25 cellular contexts compared by ENCODE assay signal in genomic region chr13:27133889-27134288, GRCh38. TPM values are rescaled to one million over a fixed set of nuclear protein-coding genes. Genes with fewer than 3 reads are reported as not detected.
DNase-seq lines count a peak whose midpoint lies in the region; ATAC-seq, FAIRE-seq and TF ChIP-seq lines count a peak whose summit lies in the region.
"Had no signal": no experiment of that assay in that cellular context is flagged by ENCODE, and none has a peak within 500 bp of the region (broad histone marks: within the 10 kb centered on the region; RNA-seq: fewer than 3 reads in every experiment).

No MANE protein-coding gene starts in this region.

- H4K20me1 ChIP-seq in HepG2 (ENCODE audit: insufficient read depth, low read length) = peaks cover 15% of the 10 kb centered on the region; the same call in 1 of the 2 replicates

- no peaks in the 10 kb centered on the region for H3K9me3 ChIP-seq in HepG2 (ENCODE audit: low read length)

- peaks cover 75% of the 10 kb centered on the region for H3K79me2 ChIP-seq in HepG2 (ENCODE audit: insufficient read depth, low read length)

- 94% methylated on average over 2 of the region's 2 CpGs for WGBS in HepG2 (ENCODE audit: low lambda C conversion rate)

- H3K9ac ChIP-seq in HepG2 (ENCODE audit: insufficient read depth, low read depth, low read length) = no peak overlapping the region

- H3K27me3 Mint-ChIP-seq in activated CD8-positive, alpha-beta memory T cell treated with anti-CD3 and anti-CD28 coated beads, Interleukin-2, amount 10 ng/mL, durations not matched to agents 7 days and 5 days = no peaks in the 10 kb centered on the region
- H3K27me3 Mint-ChIP-seq in activated T-helper 17 cell treated with anti-CD3 and anti-CD28 coated beads, Interleukin-2, amount 50 U/mL, for 72 hours = no peaks in the 10 kb centered on the region
- H3K27me3 Mint-ChIP-seq: IgD-negative memory B cell had no signal

- peak overlapping the region; percentile 46 for H3K27ac Mint-ChIP-seq in activated CD8-positive, alpha-beta memory T cell treated with anti-CD3 and anti-CD28 coated beads, Interleukin-2, amount 10 ng/mL, durations not matched to agents 7 days and 5 days
- H3K27ac Mint-ChIP-seq in activated T-helper 17 cell treated with anti-CD3 and anti-CD28 coated beads, Interleukin-2, amount 50 U/mL, for 72 hours = peak overlapping the region; percentile 88
- H3K27ac Mint-ChIP-seq: CD8-positive, alpha-beta T cell; IgD-negative memory B cell had no signal

- no TSS peak for BruUV-seq in HepG2 (replicated peaks; lab: Mats Ljungman, UMichigan)

- H3K36me3 ChIP-seq in HepG2 (replicated peaks in 1 of 2; ENCODE audit: control insufficient read depth in 1 of 2, insufficient read depth in 2 of 2, low read length in 2 of 2) = no peaks in the 10 kb centered on the region; a peak in 1 of 5 replicates

- peaks cover 40% of the 10 kb centered on the region for H3K4me1 ChIP-seq in HepG2 (ENCODE audit: insufficient read depth, low read length)

- H3K27me3 ChIP-seq in HepG2 (ENCODE audit: control insufficient read depth in 1 of 2, insufficient read depth in 2 of 2, low read length in 2 of 2) = no peaks in the 10 kb centered on the region

- no peak overlapping the region for H3K4me3 Mint-ChIP-seq in activated CD8-positive, alpha-beta memory T cell treated with anti-CD3 and anti-CD28 coated beads, Interleukin-2, amount 10 ng/mL, durations not matched to agents 7 days and 5 days
- peak overlapping the region; percentile 52 for H3K4me3 Mint-ChIP-seq in activated T-helper 17 cell treated with anti-CD3 and anti-CD28 coated beads, Interleukin-2, amount 50 U/mL, for 72 hours
- H3K4me3 Mint-ChIP-seq: CD8-positive, alpha-beta T cell had no signal

- TF ChIP-seq EP300 in HepG2 (IDR thresholded peaks at IDR 0.05; ENCODE audit: low read depth in 2 of 2, low read length in 2 of 2) = no peak
- TF ChIP-seq EP300 in HepG2 (CRISPR knock-in tag; IDR thresholded peaks at IDR 0.05; ENCODE audit: borderline replicate concordance) = no peak

- no peaks in the 10 kb centered on the region for H3K9me3 Mint-ChIP-seq in activated CD8-positive, alpha-beta memory T cell treated with anti-CD3 and anti-CD28 coated beads, Interleukin-2, amount 10 ng/mL, durations not matched to agents 7 days and 5 days (ENCODE audit: low read depth)
- no peaks in the 10 kb centered on the region for H3K9me3 Mint-ChIP-seq in activated T-helper 17 cell treated with anti-CD3 and anti-CD28 coated beads, Interleukin-2, amount 50 U/mL, for 72 hours

- no peak for ATAC-seq in activated CD8-positive, alpha-beta memory T cell treated with anti-CD3 and anti-CD28 coated beads, Interleukin-2, amount 10 ng/mL, durations not matched to agents 7 days and 5 days
- ATAC-seq in activated T-helper 17 cell treated with anti-CD3 and anti-CD28 coated beads, Interleukin-2, amount 50 U/mL, for 72 hours (replicated peaks) = no peak
- ATAC-seq in HepG2 = no peak
- no peak for ATAC-seq in GM21390 (IDR thresholded peaks at IDR 0.05; ENCODE audit: unreplicated experiment)
- no peak for ATAC-seq in GM19467 (IDR thresholded peaks at IDR 0.05; ENCODE audit: unreplicated experiment)
- ATAC-seq: CD8-positive, alpha-beta T cell; PC-3 had no signal

- DNase-seq in activated CD8-positive, alpha-beta memory T cell treated with anti-CD3 and anti-CD28 coated beads, Interleukin-2, amount 10 ng/mL, durations not matched to agents 7 days and 5 days = no peak
- no peak for DNase-seq in activated CD8-positive, alpha-beta memory T cell treated with anti-CD3 and anti-CD28 coated beads, Interleukin-2, amount 50 U/mL, for 4 hours
- DNase-seq in EH (ENCODE audit: low read depth) = peak; percentile 17
- no peak for DNase-seq in HepG2 (ENCODE audit: low spot score)
- DNase-seq in GM12891 (ENCODE audit: insufficient read length, low spot score) = no peak
- DNase-seq: AML-193; C1 segment of cervical spinal cord; CD8-positive, alpha-beta T cell; DND-41; Karpas-422; MV-4-11; NCI-H1105 treated with DMSO at 0.1 percent for 48 hours; NCI-H2081; NCI-H2171; NCI-H526; PC-3; RPMI8226; SHP77 had no signal

- POLR2A ChIA-PET in HepG2 (lab: Yijun Ruan, JAX) = no interaction called here

- no peak overlapping the region for H3K4me2 ChIP-seq in HepG2 (ENCODE audit: low read depth, low read length)

- no peak for TF ChIP-seq RAD21 in HepG2 (CRISPR knock-in tag; IDR thresholded peaks at IDR 0.05)

- TF ChIP-seq POLR2A in HepG2 (IDR thresholded peaks at IDR 0.05; ENCODE audit: insufficient read depth in 1 of 2, low read depth in 2 of 2, low read length in 2 of 2) (no peak), GM12891 (IDR thresholded peaks at IDR 0.05; ENCODE audit: low read depth, low read length) (no peak)

- H2AFZ ChIP-seq in HepG2 (ENCODE audit: low read length) = no peak overlapping the region

- H3K27ac ChIP-seq in HepG2 (ENCODE audit: extremely low read length, insufficient read depth, low read length) = no peak overlapping the region

- CTCF ChIA-PET in activated CD8-positive, alpha-beta memory T cell treated with anti-CD3 and anti-CD28 coated beads, Interleukin-2, amount 10 ng/mL, durations not matched to agents 7 days and 5 days (lab: Charles Lee) = interaction anchor here (0.7 to 3.5 kb wide), 3 partner anchors 10 to 15 kb away, joined by 4 to 9 read pairs (median 4); no protein-coding TSS in a partner anchor
- CTCF ChIA-PET in HepG2 (lab: Yijun Ruan, JAX; ENCODE audit: low intra/inter-chr PET ratio, low total read pairs) = no interaction called here

- FAIRE-seq in HepG2 (lab: Jason Lieb, UNC) (no peak), GM12891 (lab: Jason Lieb, UNC) (no peak)
- FAIRE-seq: G401.6, GM18507, H1 had no signal

- TF ChIP-seq CTCF in HepG2 (CRISPR knock-in tag; IDR thresholded peaks at IDR 0.05) = no peak

- in situ Hi-C loops in HepG2 (cut with HindIII; ENCODE audit: extremely low pct_ligation_motif_present, low pct_unique_long_range_greater_than_20kb) = no loop called here

- H3K4me3 ChIP-seq in HepG2 (replicated peaks in 1 of 3; ENCODE audit: insufficient read depth in 1 of 3, low read depth in 2 of 3, low read length in 3 of 3) = no peak overlapping the region

- peaks cover 23% of the 10 kb centered on the region for H3K36me3 Mint-ChIP-seq in activated CD8-positive, alpha-beta memory T cell treated with anti-CD3 and anti-CD28 coated beads, Interleukin-2, amount 10 ng/mL, durations not matched to agents 7 days and 5 days
- peaks cover 45% of the 10 kb centered on the region for H3K36me3 Mint-ChIP-seq in activated T-helper 17 cell treated with anti-CD3 and anti-CD28 coated beads, Interleukin-2, amount 50 U/mL, for 72 hours (ENCODE audit: low read depth)

- H3K4me1 Mint-ChIP-seq in activated CD8-positive, alpha-beta memory T cell treated with anti-CD3 and anti-CD28 coated beads, Interleukin-2, amount 10 ng/mL, durations not matched to agents 7 days and 5 days = peaks cover 72% of the 10 kb centered on the region
- H3K4me1 Mint-ChIP-seq in activated T-helper 17 cell treated with anti-CD3 and anti-CD28 coated beads, Interleukin-2, amount 50 U/mL, for 72 hours = peaks cover 43% of the 10 kb centered on the region

- intact Hi-C loops in HepG2 (cut with micrococcal nuclease; ENCODE audit: unreplicated experiment) = loop anchor here (5.0 kb wide), 1 partner anchor 33 kb away; no protein-coding TSS in a partner anchor

TF ChIP-seq in HepG2, 621 proteins besides CTCF, POLR2A, EP300 and RAD21:
- TF ChIP-seq ZNF335 (CRISPR knock-in tag; IDR thresholded peaks at IDR 0.05) (no peak), REXO4 (CRISPR knock-in tag; IDR thresholded peaks at IDR 0.05; ENCODE audit: borderline replicate concordance) (no peak), MAFK (conservative IDR thresholded peaks at IDR 0.05 in 1 of 2, IDR thresholded peaks at IDR 0.05 in 1 of 2; ENCODE audit: low read length in 2 of 2) (no peak), ZNF121 (CRISPR knock-in tag; IDR thresholded peaks at IDR 0.05) (peak; percentile 43; the same call in 1 of the 2 replicates), MYNN (CRISPR knock-in tag; IDR thresholded peaks at IDR 0.05; ENCODE audit: low read depth) (no peak)

TF ChIP-seq in GM12891, 5 proteins besides CTCF, POLR2A, EP300 and RAD21:
- TF ChIP-seq POLR2AphosphoS5 (IDR thresholded peaks at IDR 0.05; ENCODE audit: low read depth, low read length) (no peak), SPI1 (IDR thresholded peaks at IDR 0.05; ENCODE audit: low read depth, low read length) (no peak), PAX5 (IDR thresholded peaks at IDR 0.05; ENCODE audit: insufficient read depth, low read length, severe bottlenecking) (no peak), TAF1 (IDR thresholded peaks at IDR 0.05; ENCODE audit: low read depth, low read length) (no peak), POU2F2 (IDR thresholded peaks at IDR 0.05; ENCODE audit: low read depth, low read length) (no peak)

RNA-seq across cellular contexts. Expression of gene USP12, which starts 37.7 kb away (rescaled TPM):
- 10 to 100 TPM; 32.0 to 38.9 TPM for total RNA-seq in activated CD8-positive, alpha-beta memory T cell treated with anti-CD3 and anti-CD28 coated beads, Interleukin-2, amount 10 ng/mL, durations not matched to agents 7 days and 5 days
- total RNA-seq in activated T-helper 17 cell treated with anti-CD3 and anti-CD28 coated beads, Interleukin-2, amount 50 U/mL, for 72 hours = 10 to 100 TPM; 65.6 to 77.2 TPM
- total RNA-seq in HepG2 (2016; rRNA removed; fragmentation: Illumina TruSeq; extraction: Trizol) = 19.5 and 30.3 TPM in 2 replicates
- total RNA-seq in HepG2 (2016; cell fraction: cytosol; rRNA removed; fragmentation: Illumina TruSeq; extraction: Trizol; ENCODE audit: low read depth) = 32.9 and 33.8 TPM in 2 replicates
- 19.4 and 26.7 TPM in 2 replicates for total RNA-seq in HepG2 (2016; cell fraction: insoluble cytoplasmic fraction; rRNA removed; fragmentation: Illumina TruSeq; extraction: Trizol)
- total RNA-seq in HepG2 (2016; cell fraction: membrane; rRNA removed; fragmentation: Illumina TruSeq; extraction: Trizol) = 34.7 and 39.3 TPM in 2 replicates
- 16.5 and 17.7 TPM in 2 replicates for total RNA-seq in HepG2 (2016; cell fraction: nucleus; rRNA removed; fragmentation: Illumina TruSeq; extraction: Trizol)
- 9.4 and 9.8 TPM in 2 replicates for polyA plus RNA-seq in HepG2 (2011; rRNA removed)
- polyA plus RNA-seq in HepG2 (2011; cell fraction: cytosol; rRNA removed) = 3.9 and 6.2 TPM in 2 replicates
- 2.7 and 3.4 TPM in 2 replicates for polyA plus RNA-seq in HepG2 (2011; cell fraction: nucleus; rRNA removed)
- 16.6 and 18.8 TPM in 2 replicates for polyA plus RNA-seq in HepG2 (2012)
- 36.8 and 44.5 TPM in 2 replicates for polyA plus RNA-seq in HepG2 (2016; cell fraction: cytosol; fragmentation: Illumina TruSeq; extraction: Trizol; ENCODE audit: low read depth)
- polyA plus RNA-seq in HepG2 (2016; cell fraction: insoluble cytoplasmic fraction; fragmentation: Illumina TruSeq; extraction: Trizol; ENCODE audit: low read depth) = 28.8 and 29.4 TPM in 2 replicates
- polyA plus RNA-seq in HepG2 (2016; cell fraction: membrane; fragmentation: Illumina TruSeq; extraction: Trizol; ENCODE audit: low read depth) = 31.5 and 33.7 TPM in 2 replicates
- polyA plus RNA-seq in HepG2 (2016; cell fraction: nucleus; fragmentation: Illumina TruSeq; extraction: Trizol; ENCODE audit: insufficient read depth, low read depth) = 15.9 and 16.9 TPM in 2 replicates
- 4.2 and 6.1 TPM in 2 replicates for polyA minus RNA-seq in HepG2 (2011; rRNA and poly(A)+ RNA removed; ENCODE audit: low replicate concordance)
- 9.5 and 11.3 TPM in 2 replicates for polyA minus RNA-seq in HepG2 (2011; cell fraction: cytosol; rRNA and poly(A)+ RNA removed)
- polyA minus RNA-seq in HepG2 (2011; cell fraction: nucleus; rRNA and poly(A)+ RNA removed) = 23.9 and 27.2 TPM in 2 replicates
- 18.8 TPM for polyA plus RNA-seq in GM12891 (2012; ENCODE audit: low read depth, missing spikeins)
